8 cellular contexts compared by ENCODE assay signal in genomic region chr1:207964195-207964966, GRCh38. TPM values are rescaled to one million over a fixed set of nuclear protein-coding genes. Genes with fewer than 3 reads are reported as not detected.
DNase-seq lines count a peak whose midpoint lies in the region; ATAC-seq, FAIRE-seq and TF ChIP-seq lines count a peak whose summit lies in the region.

No MANE protein-coding gene starts in this region.

- H3K4me1 ChIP-seq in Karpas-422 (ENCODE audit: low read length) (peaks cover 12% of the 10 kb centered on the region), left lung (peaks cover 13 to 26% of the 10 kb centered on the region in 2 donors), testis (peaks cover 39% of the 10 kb centered on the region)

- H3K4me3 ChIP-seq in Karpas-422 (ENCODE audit: low read length): peak overlapping the region; percentile 79; the same call in 1 of the 2 replicates
- H3K4me3 ChIP-seq in left lung: peak overlapping the region in 1 of 2 donors; percentile 56
- H3K4me3 ChIP-seq in testis: peak overlapping the region; percentile 59 to 65

- H4K20me1 ChIP-seq in Karpas-422 (ENCODE audit: insufficient read depth, low read depth, low read length): no peaks in the 10 kb centered on the region

- H3K4me3 Mint-ChIP-seq in MCF 10A (ENCODE audit: unreplicated experiment): peak overlapping the region; percentile 69

- peak overlapping the region; percentile 57 for H3K27ac Mint-ChIP-seq in MCF 10A (ENCODE audit: low read depth, unreplicated experiment)

- TF ChIP-seq CTCF in MCF 10A (IDR thresholded peaks at IDR 0.05; ENCODE audit: unreplicated experiment) (no peak), left lung (IDR thresholded peaks at IDR 0.05) (no peak), testis (IDR thresholded peaks at IDR 0.05) (no peak)

- H3K27ac ChIP-seq in Karpas-422 (ENCODE audit: low read length): no peak overlapping the region
- H3K27ac ChIP-seq in left lung: peak overlapping the region; percentile 92 to 93
- H3K27ac ChIP-seq in testis: peak overlapping the region; percentile 46 to 86

- no peaks in the 10 kb centered on the region for H3K79me2 ChIP-seq in Karpas-422 (ENCODE audit: low read length)

- peaks cover 27% of the 10 kb centered on the region for H3K4me1 Mint-ChIP-seq in MCF 10A (ENCODE audit: insufficient read depth, unreplicated experiment)

- CTCF ChIA-PET in MCF 10A (lab: Yijun Ruan, JAX): interaction anchor here (0.5 to 9.9 kb wide), 45 partner anchors 9 to 555 kb away, joined by 3 to 405 read pairs (median 6); partner anchors contain the start of gene CD34

- POLR2A ChIA-PET in MCF 10A (lab: Yijun Ruan, JAX): interaction anchor here (0.7 to 4.9 kb wide), 14 partner anchors 10 to 385 kb away, joined by 3 to 96 read pairs (median 15); no protein-coding TSS in a partner anchor

- intact Hi-C loops in MCF 10A (cut with micrococcal nuclease): no loop called here
- intact Hi-C loops in left lung (cut with DNase I): loop anchor here in 1 of 2 donors (5.0 kb wide), 1 partner anchor 77 kb away; no protein-coding TSS in a partner anchor
- intact Hi-C loops in testis (cut with DNase I; ENCODE audit: low total_unique reads): loop anchor here (5.0 kb wide), 2 partner anchors 77 to 137 kb away; no protein-coding TSS in a partner anchor

- ATAC-seq in left lung: peak; percentile 3

- H3K27me3 Mint-ChIP-seq in MCF 10A (ENCODE audit: insufficient read depth, unreplicated experiment): no peaks in the 10 kb centered on the region

- H3K27me3 ChIP-seq in Karpas-422 (ENCODE audit: low read length) (no peaks in the 10 kb centered on the region), left lung (peaks cover 0 to 13% of the 10 kb centered on the region in 2 donors), testis (no peaks in the 10 kb centered on the region)

- BruUV-seq in MCF 10A (replicated peaks; lab: Mats Ljungman, UMichigan): no TSS peak

- no peak overlapping the region; the same call in 1 of the 2 replicates for H2AFZ ChIP-seq in Karpas-422 (ENCODE audit: low read length)

- H3K36me3 ChIP-seq in Karpas-422 (ENCODE audit: insufficient read depth, low read length) (no peaks in the 10 kb centered on the region), left lung (no peaks in the 10 kb centered on the region), testis (ENCODE audit: low read depth, missing control alignments) (no peaks in the 10 kb centered on the region)

- H3K4me2 ChIP-seq in Karpas-422 (ENCODE audit: low read depth, low read length, poor library complexity, severe bottlenecking): peak overlapping the region; percentile 86

- no peak for TF ChIP-seq POLR2A in testis (IDR thresholded peaks at IDR 0.05)

- no peaks in the 10 kb centered on the region for H3K36me3 Mint-ChIP-seq in MCF 10A (ENCODE audit: insufficient read depth, unreplicated experiment)

- FAIRE-seq in GM19239 (lab: Jason Lieb, UNC): no peak

- no peaks in the 10 kb centered on the region for H3K9me2 ChIP-seq in Karpas-422 (replicated peaks; ENCODE audit: insufficient read depth, low read length)

- no peaks in the 10 kb centered on the region for H3K9me3 Mint-ChIP-seq in MCF 10A (ENCODE audit: unreplicated experiment)

- H3K9ac ChIP-seq in Karpas-422 (ENCODE audit: low read length): peak overlapping the region; percentile 60

- DNase-seq in Karpas-422 (no peak), MCF 10A (ENCODE audit: unreplicated experiment) (peak; percentile 61), left lung (no peak), testis (no peak), AG08395 (ENCODE audit: low spot score) (no peak), GM19239 (ENCODE audit: insufficient read length, low spot score) (no peak), germinal center (ENCODE audit: low spot score) (no peak)
- no peak for DNase-seq in central memory CD4-positive, alpha-beta T cell

- H3K9me3 ChIP-seq in Karpas-422 (ENCODE audit: low read length): no peaks in the 10 kb centered on the region
- H3K9me3 ChIP-seq in left lung: no peaks in the 10 kb centered on the region
- no peaks in the 10 kb centered on the region for H3K9me3 ChIP-seq in testis

- WGBS in testis, 2 donors: 42 to 44% methylated on average over 24 to 25 of the region's 25 CpGs

RNA-seq across cellular contexts. Expression of gene CD34, which starts 53.5 kb away (rescaled TPM):
- total RNA-seq in Karpas-422 (2014; rRNA removed; shearing (Covaris generic); ENCODE audit: low replicate concordance): 0.04 TPM in 1 of 2 replicates, not detected in the other
- total RNA-seq in MCF 10A (2022): 0.52 TPM in 1 of 2 replicates, not detected in the other
- 10 to 100 TPM; 40.8 to 56.1 TPM for total RNA-seq in left lung
- total RNA-seq in testis: 10 to 100 TPM; 28.3 to 32.5 TPM
- polyA plus RNA-seq in testis (ENCODE audit: insufficient read depth, low read depth, low replicate concordance): 70.7 TPM

Comparison
In these comparisons a context has a peak if more than half of its experiments do, and no peak if none do; other contexts are left out.
1. RNA of gene CD34, which starts 53.5 kb away (total RNA-seq): 40.8 to 56.1 TPM in left lung and 28.3 to 32.5 TPM in testis; 0.04 TPM in Karpas-422 and 0.52 TPM in MCF 10A; every median in the first group is over 10 times any median in the second.